ENCODE assay signal across 11 cellular contexts in genomic region chr11:19075636-19076035, GRCh38. TPM values are rescaled to one million over a fixed set of nuclear protein-coding genes. Genes with fewer than 3 reads are reported as not detected.
"Had no signal": no experiment of that assay in that cellular context is flagged by ENCODE, and none has a peak within 500 bp of the region (broad histone marks: within the 10 kb centered on the region; RNA-seq: fewer than 3 reads in every experiment).

No MANE protein-coding gene starts in this region.

- H3K9me3 ChIP-seq: HAP-1 had no signal

- H3K9ac ChIP-seq: GM23248 had no signal

- H3K4me1 ChIP-seq: HAP-1 had no signal

- H3K27ac ChIP-seq: GM23248, HL-60 had no signal

- H3K4me3 Mint-ChIP-seq: HFFc6, IgD-negative memory B cell had no signal

- ATAC-seq: HCT116, HepG2 had no signal

- H3K9me3 Mint-ChIP-seq: HFFc6, IgD-negative memory B cell had no signal

- H3K4me3 ChIP-seq: GM23248, HAP-1 had no signal

- H2AFZ ChIP-seq: GM23248 had no signal

- H3K27ac Mint-ChIP-seq: HFFc6, IgD-negative memory B cell had no signal

- DNase-seq: GM23248, GOT3, H7, HFFc6 had no signal

- H3K36me3 ChIP-seq: HAP-1 had no signal

RNA-seq across cellular contexts. Expression of gene MRGPRX2, which starts 15.1 kb away (rescaled TPM):
- total RNA-seq: GM23248, H4, H7, HepG2, HFFc6, HT1080 had no signal
- polyA plus RNA-seq: GM23248, HepG2, IgD-negative memory B cell had no signal
